ENCODE assay signal across 8 cellular contexts in genomic region chr9:37465249-37466036, GRCh38. TPM values are rescaled to one million over a fixed set of nuclear protein-coding genes. Genes with fewer than 3 reads are reported as not detected.
DNase-seq lines count a peak whose midpoint lies in the region; ATAC-seq and TF ChIP-seq lines count a peak whose summit lies in the region.

Gene ZBTB5, minus strand, starts transcription at chr9:37465450. Its CDS starts 22,899 bp downstream, at chr9:37442551.

- WGBS in esophagus squamous epithelium, 2 donors = 0 to 1% methylated on average over 7 to 12 of the region's 52 CpGs

- H3K9me3 Mint-ChIP-seq in activated T-cell treated with anti-CD3 and anti-CD28 coated beads, Interleukin-2, amount 50 U/mL, for 72 hours = no peaks in the 10 kb centered on the region

- H3K36me3 ChIP-seq in KMS-11 (ENCODE audit: insufficient read depth) = no peaks in the 10 kb centered on the region
- no peaks in the 10 kb centered on the region for H3K36me3 ChIP-seq in Peyer's patch
- no peaks in the 10 kb centered on the region for H3K36me3 ChIP-seq in esophagus squamous epithelium

- H4K20me1 ChIP-seq in KMS-11 (ENCODE audit: insufficient read depth) = no peaks in the 10 kb centered on the region

- H3K27ac Mint-ChIP-seq in activated T-cell treated with anti-CD3 and anti-CD28 coated beads, Interleukin-2, amount 50 U/mL, for 72 hours = peak within 1 kb of the TSS; percentile 83

- peak within 1 kb of the TSS; percentile 98 for H2AFZ ChIP-seq in KMS-11 (ENCODE audit: low read depth)

- H3K4me3 ChIP-seq in KMS-11 (IDR thresholded peaks at IDR 0.05; ENCODE audit: insufficient read depth, low read depth, low read length) = peak within 1 kb of the TSS; percentile 47
- H3K4me3 ChIP-seq in Peyer's patch = peak within 1 kb of the TSS; percentile 74 to 91 (median 82)
- peak within 1 kb of the TSS; percentile 82 to 99 (median 85) for H3K4me3 ChIP-seq in esophagus squamous epithelium

- no peaks in the 10 kb centered on the region for H3K27me3 Mint-ChIP-seq in activated T-cell treated with anti-CD3 and anti-CD28 coated beads, Interleukin-2, amount 50 U/mL, for 72 hours (ENCODE audit: low read depth)

- peak within 1 kb of the TSS; percentile 93 for H3K27ac ChIP-seq in KMS-11
- peak within 1 kb of the TSS; percentile 92 to 99 (median 98) for H3K27ac ChIP-seq in Peyer's patch
- peak within 1 kb of the TSS; percentile 99 for H3K27ac ChIP-seq in esophagus squamous epithelium

- peaks cover 36% of the 10 kb centered on the region; the same call in 1 of the 2 replicates for H3K79me2 ChIP-seq in KMS-11 (ENCODE audit: insufficient read depth, low read depth)

- TF ChIP-seq POLR2A in Peyer's patch (IDR thresholded peaks at IDR 0.05) (peak in 1 of 2 donors; percentile 78), esophagus squamous epithelium (IDR thresholded peaks at IDR 0.05) (peak in 2 of 4 donors; percentile 53 to 63)

- H3K4me3 Mint-ChIP-seq in activated T-cell treated with anti-CD3 and anti-CD28 coated beads, Interleukin-2, amount 50 U/mL, for 72 hours = peak within 1 kb of the TSS; percentile 91 to 96

- H3K27me3 ChIP-seq in KMS-11 (ENCODE audit: insufficient read depth, low read depth) (no peaks in the 10 kb centered on the region), Peyer's patch (no peaks in the 10 kb centered on the region), esophagus squamous epithelium (no peaks in the 10 kb centered on the region)

- peak within 1 kb of the TSS; percentile 72 for H3K4me2 ChIP-seq in KMS-11

- peaks cover 15% of the 10 kb centered on the region for H3K4me1 ChIP-seq in KMS-11 (ENCODE audit: low read depth, poor library complexity, severe bottlenecking)
- H3K4me1 ChIP-seq in Peyer's patch = peaks cover 0 to 29% (median 0%) of the 10 kb centered on the region in 4 donors
- peaks cover 12 to 54% (median 21%) of the 10 kb centered on the region in 3 donors for H3K4me1 ChIP-seq in esophagus squamous epithelium

- TF ChIP-seq CTCF in KMS-11 (conservative IDR thresholded peaks at IDR 0.05; ENCODE audit: low read depth, low read length) = no peak
- TF ChIP-seq CTCF in Peyer's patch (IDR thresholded peaks at IDR 0.05) = no peak
- TF ChIP-seq CTCF in esophagus squamous epithelium (IDR thresholded peaks at IDR 0.05) = peak in 1 of 6 experiments; percentile 4

- peaks cover 50% of the 10 kb centered on the region for H3K4me1 Mint-ChIP-seq in activated T-cell treated with anti-CD3 and anti-CD28 coated beads, Interleukin-2, amount 50 U/mL, for 72 hours (ENCODE audit: low read depth)

- H3K36me3 Mint-ChIP-seq in activated T-cell treated with anti-CD3 and anti-CD28 coated beads, Interleukin-2, amount 50 U/mL, for 72 hours (ENCODE audit: insufficient read depth in 2 of 2) = peaks cover 0 to 12% of the 10 kb centered on the region in 2 donors

- peak; percentile 76 for ATAC-seq in GM21737 (IDR thresholded peaks at IDR 0.05; ENCODE audit: unreplicated experiment)
- ATAC-seq in activated T-cell treated with anti-CD3 and anti-CD28 coated beads, Interleukin-2, amount 50 U/mL, for 72 hours (replicated peaks in 1 of 2) = peak; percentile 81 to 82

- peak within 1 kb of the TSS; percentile 89 for H3K9ac ChIP-seq in KMS-11

- intact Hi-C loops in esophagus squamous epithelium (cut with DNase I) = no loop called here

- DNase-seq in DMS53 (lab: John Stamatoyannopoulos, UW) (peak; percentile 99), Peyer's patch (peak; percentile 99 to 100 (median 100)), esophagus squamous epithelium (lab: John Stamatoyannopoulos, UW) (peak; percentile 98), myocyte (ENCODE audit: low read depth) (peak; percentile 100)
- DNase-seq in activated T-cell treated with anti-CD3 and anti-CD28 coated beads, Interleukin-2, amount 50 U/mL, for 72 hours = peak; percentile 98 to 99
- DNase-seq in stimulated activated CD8-positive, alpha-beta memory T cell treated with anti-CD3 and anti-CD28 coated beads, Interleukin-7, amount 100 ng/mL, for 48 hours (ENCODE audit: extremely low read depth in 1 of 2, low read depth in 1 of 2) = peak; percentile 96 to 99

- no peaks in the 10 kb centered on the region for H3K9me3 ChIP-seq in Peyer's patch
- no peaks in the 10 kb centered on the region for H3K9me3 ChIP-seq in esophagus squamous epithelium

RNA-seq across cellular contexts. Expression of gene ZBTB5, which starts in this region (rescaled TPM):
- total RNA-seq in Peyer's patch (10 to 100 TPM in 3 of 4 donors, 1 to 10 TPM in 1; 9.1 to 15.1 (median 12.8) TPM), esophagus squamous epithelium (10 to 100 TPM; 15.0 to 23.3 (median 20.5) TPM), myocyte (12.7 and 13.0 TPM in 2 replicates)
- total RNA-seq in activated T-cell treated with anti-CD3 and anti-CD28 coated beads, Interleukin-2, amount 50 U/mL, for 72 hours = 10 to 100 TPM in 1 of 2 donors, 1 to 10 TPM in 1; 9.9 to 13.2 TPM
- polyA plus RNA-seq in myocyte (2012) = 8.6 TPM

Comparison
In these comparisons a context has a peak if more than half of its experiments do, and no peak if none do; other contexts are left out.
1. Peak in every context shown above with its lines: DNase-seq, ATAC-seq, H3K4me3 ChIP-seq and H3K27ac ChIP-seq.